ENCODE assay signal across 15 cellular contexts in the genomic region with DNA sequence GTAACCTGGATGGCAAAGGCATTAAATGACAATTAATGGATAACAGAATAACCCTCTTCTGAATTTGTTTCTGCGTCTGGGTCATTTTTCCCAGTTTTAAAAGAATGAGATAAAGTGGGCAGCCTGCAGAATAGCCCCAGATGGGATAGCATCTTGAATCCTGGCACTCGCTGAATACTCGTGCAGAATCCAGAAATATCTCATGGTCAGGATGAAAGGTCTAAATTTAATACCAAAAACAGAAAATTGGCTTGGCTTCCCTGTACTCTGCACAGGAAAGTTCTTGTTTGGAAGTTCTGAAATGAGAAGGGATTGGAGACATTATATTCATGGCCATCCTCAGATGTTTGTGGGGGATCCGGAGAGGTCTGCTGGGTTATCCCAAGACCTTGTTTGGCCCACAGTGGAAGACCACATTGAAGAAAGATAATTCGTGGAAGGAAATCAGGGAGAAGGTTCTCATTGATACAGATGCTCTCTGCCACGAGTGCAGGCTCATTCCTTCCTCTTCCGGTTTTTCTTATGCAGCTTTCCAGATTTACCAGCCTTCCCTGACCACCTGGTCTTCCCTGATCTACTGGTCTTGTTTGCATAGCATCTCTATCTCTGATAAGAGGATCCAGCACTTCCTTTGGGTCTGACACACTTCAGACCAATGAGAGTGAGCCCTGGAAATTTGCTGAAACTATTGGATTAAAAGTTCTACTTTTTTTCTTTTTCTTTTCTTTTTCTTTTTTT. TPM values are rescaled to one million over a fixed set of nuclear protein-coding genes. Genes with fewer than 3 reads are reported as not detected.
DNase-seq lines count a peak whose midpoint lies in the region; ATAC-seq and TF ChIP-seq lines count a peak whose summit lies in the region.
"Had no signal": no experiment of that assay in that cellular context is flagged by ENCODE, and none has a peak within 500 bp of the region (broad histone marks: within the 10 kb centered on the region; RNA-seq: fewer than 3 reads in every experiment).

No MANE protein-coding gene starts in this region.

- H3K27ac ChIP-seq in ACC112 (ENCODE audit: low read depth, low read length) (no peak overlapping the region), left lung (no peak overlapping the region)

- H3K4me1 ChIP-seq in ACC112 (ENCODE audit: control insufficient read depth, insufficient read depth, low read length, unreplicated experiment) (no peaks in the 10 kb centered on the region), left lung (peaks cover 0 to 3% of the 10 kb centered on the region in 2 donors)
- H3K4me1 ChIP-seq: BE2C had no signal

- peaks cover 10% of the 10 kb centered on the region for H3K27me3 Mint-ChIP-seq in nephron (ENCODE audit: low read depth)

- peaks cover 51% of the 10 kb centered on the region for H3K4me1 Mint-ChIP-seq in nephron

- H3K79me2 ChIP-seq in ACC112 (ENCODE audit: control insufficient read depth, insufficient read depth, low read length, unreplicated experiment) = no peaks in the 10 kb centered on the region

- H3K4me3 ChIP-seq in ACC112 (ENCODE audit: low read depth, low read length) (no peak overlapping the region), LNCaP clone FGC (ENCODE audit: low read depth, low read length) (no peak overlapping the region), left lung (no peak overlapping the region)
- H3K4me3 ChIP-seq: GM12878 had no signal

- H3K4me3 Mint-ChIP-seq in nephron = peak overlapping the region in 1 of 3 experiments; percentile 43

- H3K36me3 Mint-ChIP-seq in nephron (ENCODE audit: low read depth) = no peaks in the 10 kb centered on the region

- no peaks in the 10 kb centered on the region for H3K9me3 ChIP-seq in left lung
- H3K9me3 ChIP-seq: BE2C had no signal

- H3K9me3 Mint-ChIP-seq in nephron = peaks cover 2% of the 10 kb centered on the region

- TF ChIP-seq CTCF in LNCaP clone FGC (IDR thresholded peaks at IDR 0.05; ENCODE audit: control insufficient read depth, extremely low read depth, insufficient read depth) = no peak
- TF ChIP-seq CTCF in nephron (IDR thresholded peaks at IDR 0.05; ENCODE audit: unreplicated experiment in 3 of 3) = no peak
- TF ChIP-seq CTCF in left lung (IDR thresholded peaks at IDR 0.05) = no peak

- H3K27ac Mint-ChIP-seq in nephron = peak overlapping the region in 2 of 3 experiments; percentile 93 to 96

- H3K27me3 ChIP-seq in ACC112 (ENCODE audit: insufficient read depth, low read length) (no peaks in the 10 kb centered on the region), left lung (no peaks in the 10 kb centered on the region)
- H3K27me3 ChIP-seq: BE2C had no signal

- H3K36me3 ChIP-seq in ACC112 (ENCODE audit: insufficient read depth, low read length) (no peaks in the 10 kb centered on the region), left lung (no peaks in the 10 kb centered on the region)
- H3K36me3 ChIP-seq: BE2C had no signal

- DNase-seq in LNCaP clone FGC (ENCODE audit: low read depth) (peak; percentile 74), dermis microvascular lymphatic vessel endothelial cell (ENCODE audit: low read depth in 2 of 2) (peak; percentile 67 to 80), posterior cingulate gyrus (no peak), SIG-M5 treated with dmso at 0.1 percent for 504 hours (lab: John Stamatoyannopoulos, UW; ENCODE audit: unreplicated experiment) (no peak), left lung (no peak)
- DNase-seq: activated CD4-positive, alpha-beta T cell treated with anti-CD3 and anti-CD28 coated beads, Interleukin-2, amount 50 U/mL, for 4 hours; Karpas-422; NCI-H1930; NCI-H748 treated with DMSO at 0.1 percent for 48 hours; T-helper 9 cell had no signal

- intact Hi-C loops in posterior cingulate gyrus (cut with DNase I) = no loop called here
- intact Hi-C loops in left lung (cut with DNase I) = no loop called here

- peak overlapping the region; percentile 65 for H2AFZ ChIP-seq in ACC112 (ENCODE audit: low read length, unreplicated experiment)

- no peak for ATAC-seq in GM19351 (IDR thresholded peaks at IDR 0.05; ENCODE audit: unreplicated experiment)
- no peak for ATAC-seq in left lung
- ATAC-seq: GM12878 had no signal

RNA-seq across cellular contexts. Expression of gene IFT81, which starts 6.0 kb away (rescaled TPM):
- total RNA-seq in dermis microvascular lymphatic vessel endothelial cell (4.3 and 5.3 TPM in 2 replicates), left lung (10 to 100 TPM; 11.0 to 13.2 TPM)

Comparison
In these comparisons a context has a peak if more than half of its experiments do, and no peak if none do; other contexts are left out.
1. DNase-seq: peak in LNCaP clone FGC (single experiment) and dermis microvascular lymphatic vessel endothelial cell (2 of 2); none in posterior cingulate gyrus (0 of 10), SIG-M5 treated with dmso at 0.1 percent for 504 hours (single experiment) and left lung (0 of 2).